In the genomic region with DNA sequence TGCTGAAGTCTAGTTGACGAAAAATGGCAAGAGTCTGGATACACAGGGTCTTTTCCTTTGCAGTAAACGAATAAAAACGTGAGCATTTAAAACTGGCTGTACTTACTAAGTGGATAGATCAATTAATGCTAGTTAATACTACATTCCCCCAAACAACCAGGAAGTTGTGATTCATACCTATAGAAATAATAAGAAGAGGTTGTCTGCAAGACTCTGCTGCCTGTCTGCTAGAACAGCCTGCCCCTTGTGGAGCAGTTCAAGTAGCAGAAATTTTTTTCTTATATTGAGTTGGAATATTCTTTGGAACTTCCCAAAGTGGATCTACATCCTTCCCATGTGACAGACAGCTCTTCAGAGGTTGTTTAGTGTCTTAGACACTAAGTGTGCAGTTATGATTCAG, we compare ENCODE assay signal across 16 cellular contexts.
DNase-seq lines count a peak whose midpoint lies in the region; ATAC-seq and TF ChIP-seq lines count a peak whose summit lies in the region.
"Had no signal": no experiment of that assay in that cellular context is flagged by ENCODE, and none has a peak within 500 bp of the region (broad histone marks: within the 10 kb centered on the region; RNA-seq: fewer than 3 reads in every experiment).

No MANE protein-coding gene starts in this region.

- H3K4me3 ChIP-seq in cardiac muscle cell (no peak overlapping the region), fibroblast of lung (replicated peaks in 1 of 4; ENCODE audit: control extremely low read depth in 1 of 4, insufficient read depth in 1 of 4, low read depth in 3 of 4, low read length in 4 of 4) (no peak overlapping the region)
- H3K4me3 ChIP-seq: BLaER1 treated with 17β-estradiol and CSF1 and Interleukin-3, amounts not matched to agents 10 nM and 100 nM; neural progenitor cell had no signal

- H3K4me1 ChIP-seq in cardiac muscle cell (ENCODE audit: low read depth): peaks cover 22% of the 10 kb centered on the region
- peaks cover 9% of the 10 kb centered on the region for H3K4me1 ChIP-seq in fibroblast of lung (ENCODE audit: control insufficient read depth, extremely low read depth, insufficient read depth, low read length)

- H3K36me3 ChIP-seq in cardiac muscle cell (peaks cover 2% of the 10 kb centered on the region), fibroblast of lung (ENCODE audit: control insufficient read depth, insufficient read depth, low read length) (peaks cover 5% of the 10 kb centered on the region)
- H3K36me3 ChIP-seq: BLaER1 treated with 17β-estradiol and CSF1 and Interleukin-3, amounts not matched to agents 10 nM and 100 nM; neural progenitor cell had no signal

- H3K27ac ChIP-seq in cardiac muscle cell: no peak overlapping the region
- H3K27ac ChIP-seq in RWPE1: no peak overlapping the region
- H3K27ac ChIP-seq in fibroblast of lung (ENCODE audit: insufficient read depth, low read length): no peak overlapping the region
- H3K27ac ChIP-seq: BLaER1 treated with 17β-estradiol and CSF1 and Interleukin-3, amounts not matched to agents 10 nM and 100 nM; neural progenitor cell had no signal

- intact Hi-C loops in cardiac septum (cut with DNase I): no loop called here

- no peak overlapping the region for H3K4me2 ChIP-seq in fibroblast of lung (ENCODE audit: extremely low read depth, insufficient read depth, low read length)
- H3K4me2 ChIP-seq: BLaER1 treated with 17β-estradiol and CSF1 and Interleukin-3, amounts not matched to agents 10 nM and 100 nM; neural progenitor cell had no signal

- peaks cover 5% of the 10 kb centered on the region for H4K20me1 ChIP-seq in fibroblast of lung (ENCODE audit: control insufficient read depth, extremely low read depth, insufficient read depth, low read length)
- H4K20me1 ChIP-seq: BLaER1 treated with 17β-estradiol and CSF1 and Interleukin-3, amounts not matched to agents 10 nM and 100 nM had no signal

- peaks cover 94% of the 10 kb centered on the region for H3K79me2 ChIP-seq in fibroblast of lung (ENCODE audit: control insufficient read depth, insufficient read depth, low read length)

- no peak overlapping the region for H3K9ac ChIP-seq in fibroblast of lung (ENCODE audit: insufficient read depth, low read length)
- H3K9ac ChIP-seq: BLaER1 treated with 17β-estradiol and CSF1 and Interleukin-3, amounts not matched to agents 10 nM and 100 nM; neural progenitor cell had no signal

- H3K27me3 ChIP-seq in cardiac muscle cell (no peaks in the 10 kb centered on the region), fibroblast of lung (ENCODE audit: control insufficient read depth, insufficient read depth, low read length) (no peaks in the 10 kb centered on the region)
- H3K27me3 ChIP-seq: neural progenitor cell had no signal

- CTCF ChIA-PET in RWPE1 (lab: Yijun Ruan, JAX): interaction anchor here (0.6 kb wide), 1 partner anchor 70 kb away, joined by 3 read pairs; no protein-coding TSS in a partner anchor

- no peak for ATAC-seq in GM19351 (IDR thresholded peaks at IDR 0.05; ENCODE audit: unreplicated experiment)
- ATAC-seq: effector memory CD8-positive, alpha-beta T cell had no signal

- H2AFZ ChIP-seq in fibroblast of lung (ENCODE audit: low read length): no peak overlapping the region
- H2AFZ ChIP-seq: neural progenitor cell had no signal

- peak; percentile 49 for TF ChIP-seq CTCF in cardiac muscle cell (IDR thresholded peaks at IDR 0.05; ENCODE audit: low read depth, low read length)
- no peak; the same call in 1 of the 2 replicates for TF ChIP-seq CTCF in RWPE1 (conservative IDR thresholded peaks at IDR 0.05; ENCODE audit: low read depth)
- TF ChIP-seq CTCF in fibroblast of lung (conservative IDR thresholded peaks at IDR 0.05 in 1 of 2, IDR thresholded peaks at IDR 0.05 in 1 of 2; ENCODE audit: low read depth in 1 of 2, low read length in 2 of 2): peak; percentile 15 to 59

- DNase-seq in cardiac muscle cell (ENCODE audit: low read depth in 1 of 2, low spot score in 1 of 2) (peak in 1 of 2 donors; percentile 51), cardiac septum (ENCODE audit: low spot score) (no peak), RWPE1 (ENCODE audit: low spot score) (peak; percentile 58), fibroblast of lung (ENCODE audit: low read depth in 2 of 2) (peak; percentile 46 to 47), H4 (ENCODE audit: low spot score) (no peak), UCSD-AML1 (lab: John Stamatoyannopoulos, UW; ENCODE audit: unreplicated experiment) (no peak), NCI-H446 treated with DMSO at 0.1 percent for 48 hours (lab: John Stamatoyannopoulos, UW) (no peak)
- DNase-seq: activated CD4-positive, alpha-beta memory T cell treated with anti-CD3 and anti-CD28 coated beads for 36 hours; activated naive CD4-positive, alpha-beta T cell treated with anti-CD3 and anti-CD28 coated beads, Interleukin-2, amount 10 ng/mL, durations not matched to agents 7 days and 5 days; effector memory CD8-positive, alpha-beta T cell; islet precursor cell; NCI-H82; stimulated activated naive CD4-positive, alpha-beta T cell had no signal

- H3K9me3 ChIP-seq in cardiac muscle cell (ENCODE audit: low read depth): no peaks in the 10 kb centered on the region
- no peaks in the 10 kb centered on the region for H3K9me3 ChIP-seq in fibroblast of lung (ENCODE audit: control insufficient read depth, insufficient read depth, low read depth, low read length)
- H3K9me3 ChIP-seq: BLaER1 treated with 17β-estradiol and CSF1 and Interleukin-3, amounts not matched to agents 10 nM and 100 nM had no signal

- POLR2A ChIA-PET in RWPE1 (lab: Yijun Ruan, JAX; ENCODE audit: low non-redundant PET): no interaction called here

Comparison
In these comparisons a context has a peak if more than half of its experiments do, and no peak if none do; other contexts are left out.
1. DNase-seq: peak in RWPE1 (single experiment) and fibroblast of lung (2 of 2); none in cardiac septum (single experiment), H4 (single experiment), UCSD-AML1 (single experiment) and NCI-H446 treated with DMSO at 0.1 percent for 48 hours (single experiment).